1 cellular context compared by ENCODE assay signal in genomic region chr21:42159560-42160110, GRCh38.
TF ChIP-seq lines count a peak whose summit lies in the region.

No MANE protein-coding gene starts in this region.

TF ChIP-seq in HEK293, 187 proteins besides CTCF, POLR2A, EP300 and RAD21:
- TF ChIP-seq TSHZ1 (tag by site-specific recombination; IDR thresholded peaks at IDR 0.05; ENCODE audit: borderline replicate concordance) (no peak), ZIC2 (tag by site-specific recombination; IDR thresholded peaks at IDR 0.05) (peak; percentile 20; the same call in 1 of the 2 replicates), GLIS1 (tag by site-specific recombination; IDR thresholded peaks at IDR 0.05) (peak; percentile 55)
